ENCODE assay signal across 17 cellular contexts in genomic region chr20:42779216-42779615, GRCh38.
"Had no signal": no experiment of that assay in that cellular context is flagged by ENCODE, and none has a peak within 500 bp of the region (broad histone marks: within the 10 kb centered on the region; RNA-seq: fewer than 3 reads in every experiment).

No MANE protein-coding gene starts in this region.

- H3K4me1 Mint-ChIP-seq: activated CD4-positive, alpha-beta T cell treated with anti-CD3 and anti-CD28 coated beads for 36 hours; activated naive CD8-positive, alpha-beta T cell treated with anti-CD3 and anti-CD28 coated beads for 36 hours; naive thymus-derived CD8-positive, alpha-beta T cell; WTC11 had no signal

- H3K27me3 ChIP-seq: esophagus squamous epithelium, right atrium auricular region, tibial artery had no signal

- H3K36me3 Mint-ChIP-seq: activated naive CD8-positive, alpha-beta T cell treated with anti-CD3 and anti-CD28 coated beads for 36 hours; naive thymus-derived CD8-positive, alpha-beta T cell; WTC11 had no signal

- H3K4me3 ChIP-seq: esophagus squamous epithelium, prostate gland, right atrium auricular region, tibial artery had no signal

- DNase-seq: activated CD4-positive, alpha-beta T cell treated with anti-CD3 and anti-CD28 coated beads for 36 hours; activated CD4-positive, alpha-beta T cell treated with anti-CD3 and anti-CD28 coated beads, Interleukin-2, amount 50 U/mL, for 48 hours; activated naive CD8-positive, alpha-beta T cell treated with anti-CD3 and anti-CD28 coated beads for 36 hours; amniotic stem cell; dermis blood vessel endothelial cell; effector memory CD4-positive, alpha-beta T cell; esophagus squamous epithelium; left cardiac atrium; mesenchymal stem cell; naive thymus-derived CD8-positive, alpha-beta T cell; stimulated activated CD4-positive, alpha-beta T cell treated with anti-CD3 and anti-CD28 coated beads, Interleukin-2, amount 100 ng/mL, for 24 hours; stimulated activated naive CD8-positive, alpha-beta T cell treated with anti-CD3 and anti-CD28 coated beads, Interleukin-15, Interleukin-2, amounts not matched to agents 100 U/mL and 50 U/mL, for 24 hours; substantia nigra; tibial artery had no signal

- H3K4me3 Mint-ChIP-seq: activated CD4-positive, alpha-beta T cell treated with anti-CD3 and anti-CD28 coated beads for 36 hours; activated naive CD8-positive, alpha-beta T cell treated with anti-CD3 and anti-CD28 coated beads for 36 hours; naive thymus-derived CD8-positive, alpha-beta T cell; WTC11 had no signal

- H3K27me3 Mint-ChIP-seq: activated naive CD8-positive, alpha-beta T cell treated with anti-CD3 and anti-CD28 coated beads for 36 hours had no signal

- H3K27ac ChIP-seq: esophagus squamous epithelium, prostate gland, right atrium auricular region, tibial artery had no signal

- H3K4me1 ChIP-seq: esophagus squamous epithelium, prostate gland, right atrium auricular region, tibial artery had no signal

- H3K9me3 ChIP-seq: esophagus squamous epithelium, prostate gland, right atrium auricular region, tibial artery had no signal

- H3K27ac Mint-ChIP-seq: activated CD4-positive, alpha-beta T cell treated with anti-CD3 and anti-CD28 coated beads for 36 hours; activated naive CD8-positive, alpha-beta T cell treated with anti-CD3 and anti-CD28 coated beads for 36 hours; naive thymus-derived CD8-positive, alpha-beta T cell; WTC11 had no signal

- H3K36me3 ChIP-seq: esophagus squamous epithelium, prostate gland, right atrium auricular region, tibial artery had no signal
